15 cellular contexts compared by ENCODE assay signal in genomic region chr6:11847515-11848244, GRCh38.
A peak's percentile ranks its signal among the peaks of the same experiment; 100 is the strongest.
DNase-seq lines count a peak whose midpoint lies in the region; ATAC-seq and TF ChIP-seq lines count a peak whose summit lies in the region.
"Had no signal": no experiment of that assay in that cellular context is flagged by ENCODE, and none has a peak within 500 bp of the region (broad histone marks: within the 10 kb centered on the region; RNA-seq: fewer than 3 reads in every experiment).

No MANE protein-coding gene starts in this region.

- H3K79me1 ChIP-seq in IMR-90 (ENCODE audit: low read depth in 1 of 2, low read length in 2 of 2), result no peaks in the 10 kb centered on the region

- TF ChIP-seq CTCF in IMR-90 (conservative IDR thresholded peaks at IDR 0.05; ENCODE audit: low read depth, low read length), result no peak
- no peak for TF ChIP-seq CTCF in brain microvascular endothelial cell (IDR thresholded peaks at IDR 0.05; ENCODE audit: low read depth, low read length, missing control alignments)

- no peak overlapping the region for H2BK15ac ChIP-seq in IMR-90 (ENCODE audit: low read depth, low read length)

- H2BK120ac ChIP-seq in IMR-90 (ENCODE audit: low read depth, low read length), result peak overlapping the region; percentile 1; the same call in 1 of the 2 replicates

- no peak overlapping the region for H3K4me3 Mint-ChIP-seq in activated CD8-positive, alpha-beta T cell treated with anti-CD3 and anti-CD28 coated beads, Interleukin-2, amount 10 ng/mL, durations not matched to agents 7 days and 5 days

- CTCF ChIA-PET in IMR-90 (lab: Yijun Ruan, JAX), result no interaction called here
- CTCF ChIA-PET in activated CD8-positive, alpha-beta T cell treated with anti-CD3 and anti-CD28 coated beads, Interleukin-2, amount 10 ng/mL, durations not matched to agents 7 days and 5 days (lab: Charles Lee), result no interaction called here

- dilution Hi-C loops in IMR-90 (cut with HindIII; ENCODE audit: low sequenced_read_pairs, unreplicated experiment), result no loop called here

- H3K9ac ChIP-seq in IMR-90 (ENCODE audit: low read depth, low read length), result no peak overlapping the region
- H3K9ac ChIP-seq: BLaER1 had no signal

- no peak overlapping the region for H3K27ac ChIP-seq in IMR-90 (ENCODE audit: insufficient read depth, low read length)
- H3K27ac ChIP-seq in brain microvascular endothelial cell, result peak overlapping the region; percentile 79
- H3K27ac ChIP-seq: BLaER1 had no signal

- H2AFZ ChIP-seq in IMR-90 (replicated peaks; ENCODE audit: low read length, poor library complexity), result no peak overlapping the region

- peak overlapping the region; percentile 26; the same call in 1 of the 2 replicates for H2BK20ac ChIP-seq in IMR-90 (ENCODE audit: low read depth, low read length)

- H3K9me3 Mint-ChIP-seq in activated CD8-positive, alpha-beta T cell treated with anti-CD3 and anti-CD28 coated beads, Interleukin-2, amount 10 ng/mL, durations not matched to agents 7 days and 5 days (ENCODE audit: insufficient read depth), result no peaks in the 10 kb centered on the region

- no peak overlapping the region for H3K23ac ChIP-seq in IMR-90 (ENCODE audit: low read depth, low read length)

- no peaks in the 10 kb centered on the region for H3K27me3 Mint-ChIP-seq in activated CD8-positive, alpha-beta T cell treated with anti-CD3 and anti-CD28 coated beads, Interleukin-2, amount 10 ng/mL, durations not matched to agents 7 days and 5 days (ENCODE audit: low read depth)

- H4K91ac ChIP-seq in IMR-90 (ENCODE audit: insufficient read depth, low read depth, low read length), result no peak overlapping the region

- peaks cover 7% of the 10 kb centered on the region for H3K4me1 ChIP-seq in IMR-90 (ENCODE audit: control insufficient read depth, insufficient read depth, low read length)

- TF ChIP-seq POLR2A in IMR-90 (IDR thresholded peaks at IDR 0.05; ENCODE audit: low read depth, low read length), result no peak

- no peaks in the 10 kb centered on the region for H3K36me3 ChIP-seq in IMR-90 (ENCODE audit: control insufficient read depth, insufficient read depth, low read length)
- no peaks in the 10 kb centered on the region for H3K36me3 ChIP-seq in brain microvascular endothelial cell (replicated peaks)
- H3K36me3 ChIP-seq: BLaER1 had no signal

- POLR2A ChIA-PET in IMR-90 (lab: Charles Lee; ENCODE audit: unreplicated experiment), result no interaction called here
- POLR2A ChIA-PET in activated CD8-positive, alpha-beta T cell treated with anti-CD3 and anti-CD28 coated beads, Interleukin-2, amount 10 ng/mL, durations not matched to agents 7 days and 5 days (lab: Charles Lee), result interaction anchor here (0.7 kb wide), 1 partner anchor 170 kb away, joined by 3 read pairs; no protein-coding TSS in a partner anchor

- H3K4me3 ChIP-seq in IMR-90 (ENCODE audit: insufficient read depth, low read depth, low read length), result no peak overlapping the region
- no peak overlapping the region for H3K4me3 ChIP-seq in brain microvascular endothelial cell (ENCODE audit: low read depth, low read length)
- H3K4me3 ChIP-seq: BLaER1 had no signal

- ATAC-seq in IMR-90 (ENCODE audit: low read depth), result no peak
- ATAC-seq in activated CD8-positive, alpha-beta T cell treated with anti-CD3 and anti-CD28 coated beads, Interleukin-2, amount 10 ng/mL, durations not matched to agents 7 days and 5 days, result no peak
- no peak for ATAC-seq in GM19035 (IDR thresholded peaks at IDR 0.05; ENCODE audit: unreplicated experiment)
- no peak for ATAC-seq in GM19463 (IDR thresholded peaks at IDR 0.05; ENCODE audit: unreplicated experiment)
- ATAC-seq: HCT116 had no signal

- peak overlapping the region; percentile 56; the same call in 1 of the 2 replicates for H3K56ac ChIP-seq in IMR-90 (ENCODE audit: extremely low read depth, insufficient read depth, low read length)

- peak; percentile 41 for DNase-seq in IMR-90
- peak; percentile 89 for DNase-seq in brain microvascular endothelial cell
- peak; percentile 80 for DNase-seq in iris pigment epithelial cell (ENCODE audit: low read depth)
- DNase-seq in activated CD8-positive, alpha-beta T cell treated with anti-CD3 and anti-CD28 coated beads, Interleukin-2, amount 10 ng/mL, durations not matched to agents 7 days and 5 days, result no peak
- no peak for DNase-seq in UCSD-AML1 (lab: John Stamatoyannopoulos, UW; ENCODE audit: unreplicated experiment)
- DNase-seq: NCI-H1092; NCI-H2107; NCI-H69; NK-92 treated with Interleukin-12 subunit alpha and Interleukin-12 subunit beta, amount 100 ng/mL, for 24 hours; OCI-M1; RPMI8226 had no signal

- in situ Hi-C loops in IMR-90 (cut with MboI; ENCODE audit: low sequenced_read_pairs), result no loop called here
- in situ Hi-C loops in brain microvascular endothelial cell (cut with HindIII; ENCODE audit: low pct_ligation_motif_present, low sequenced_read_pairs), result no loop called here

- peak overlapping the region; percentile 14; the same call in 1 of the 2 replicates for H3K14ac ChIP-seq in IMR-90 (replicated peaks; ENCODE audit: low read depth, low read length)

- TF ChIP-seq RAD21 in IMR-90 (IDR thresholded peaks at IDR 0.05; ENCODE audit: low read length), result no peak

- BruUV-seq in IMR-90 (replicated peaks; lab: Mats Ljungman, UMichigan), result no TSS peak

- 0 out of 2 replicates have a peak, but pooled peaks cover 3% of the 10 kb centered on the region for H3K9me1 ChIP-seq in IMR-90 (ENCODE audit: insufficient read depth, low read length)

- H2AK9ac ChIP-seq in IMR-90 (replicated peaks; ENCODE audit: low read depth, low read length, poor library complexity), result no peak overlapping the region

- H3K27ac Mint-ChIP-seq in activated CD8-positive, alpha-beta T cell treated with anti-CD3 and anti-CD28 coated beads, Interleukin-2, amount 10 ng/mL, durations not matched to agents 7 days and 5 days, result no peak overlapping the region

- no peaks in the 10 kb centered on the region for H4K20me1 ChIP-seq in IMR-90 (ENCODE audit: insufficient read depth, low read length)
- H4K20me1 ChIP-seq: BLaER1 had no signal

- no peak overlapping the region; the same call in 1 of the 2 replicates for H3K4ac ChIP-seq in IMR-90 (ENCODE audit: low read depth, low read length)

- no peak overlapping the region for H2BK5ac ChIP-seq in IMR-90 (ENCODE audit: low read depth, low read length, poor library complexity, severe bottlenecking)

- no peak overlapping the region for H2AK5ac ChIP-seq in IMR-90 (ENCODE audit: low read depth, low read length)

- no peak overlapping the region for H3K4me2 ChIP-seq in IMR-90 (ENCODE audit: low read depth, low read length)
- H3K4me2 ChIP-seq: BLaER1 had no signal

- WGBS in IMR-90 (ENCODE audit: extremely low coverage in 2 of 2, insufficient read length in 1 of 2), 2 experiments, result 100% methylated on average over 4 of the region's 6 CpGs; no CpG with 5 or more reads in 1 of the 2 experiments

- no peaks in the 10 kb centered on the region for H3K9me3 ChIP-seq in IMR-90 (ENCODE audit: control insufficient read depth, insufficient read depth, low read length)

- intact Hi-C loops in IMR-90 (cut with micrococcal nuclease), result loop anchor here (5.0 kb wide), 1 partner anchor 75 kb away; no protein-coding TSS in a partner anchor

- no peak overlapping the region for H4K5ac ChIP-seq in IMR-90 (ENCODE audit: low read depth, low read length)

- H3K27me3 ChIP-seq in IMR-90 (ENCODE audit: control insufficient read depth, insufficient read depth, low read length) (no peaks in the 10 kb centered on the region), brain microvascular endothelial cell (replicated peaks) (no peaks in the 10 kb centered on the region)
- H3K27me3 ChIP-seq: BLaER1 had no signal

- no peaks in the 10 kb centered on the region for H3K36me3 Mint-ChIP-seq in activated CD8-positive, alpha-beta T cell treated with anti-CD3 and anti-CD28 coated beads, Interleukin-2, amount 10 ng/mL, durations not matched to agents 7 days and 5 days (ENCODE audit: low read depth)

- no peaks in the 10 kb centered on the region for H3K4me1 Mint-ChIP-seq in activated CD8-positive, alpha-beta T cell treated with anti-CD3 and anti-CD28 coated beads, Interleukin-2, amount 10 ng/mL, durations not matched to agents 7 days and 5 days (ENCODE audit: low read depth)

- H4K8ac ChIP-seq in IMR-90 (ENCODE audit: low read depth in 2 of 2, low read length in 2 of 2), result peak overlapping the region in 1 of 2 experiments; percentile 21; a peak in 1 of 4 replicates

- H3K18ac ChIP-seq in IMR-90 (ENCODE audit: low read depth, low read length), result peak overlapping the region; percentile 66; the same call in 1 of the 2 replicates

TF ChIP-seq in IMR-90, 13 proteins besides CTCF, POLR2A, EP300 and RAD21 (continues in another document):
- TF ChIP-seq USF2 (IDR thresholded peaks at IDR 0.05; ENCODE audit: low read depth, low read length) (no peak), MXI1 (IDR thresholded peaks at IDR 0.05; ENCODE audit: borderline replicate concordance, low read depth, low read length) (no peak), MAZ (IDR thresholded peaks at IDR 0.05; ENCODE audit: borderline replicate concordance, low read depth, low read length) (no peak), MAFK (IDR thresholded peaks at IDR 0.05; ENCODE audit: low read depth, low read length) (no peak), CEBPB (IDR thresholded peaks at IDR 0.05; ENCODE audit: low read depth, low read length) (no peak), NFE2L2 (IDR thresholded peaks at IDR 0.05; ENCODE audit: low read depth, low read length) (no peak), RFX5 (IDR thresholded peaks at IDR 0.05; ENCODE audit: low read depth, low read length) (no peak), SMC3 (IDR thresholded peaks at IDR 0.05; ENCODE audit: low read depth, low read length) (no peak), ELK1 (IDR thresholded peaks at IDR 0.05; ENCODE audit: borderline replicate concordance, low read depth, low read length) (no peak), RCOR1 (IDR thresholded peaks at IDR 0.05; ENCODE audit: insufficient replicate concordance, low read length) (no peak), CHD1 (IDR thresholded peaks at IDR 0.05; ENCODE audit: low read depth, low read length) (no peak)

Comparison
In these comparisons a context has a peak if more than half of its experiments do, and no peak if none do; other contexts are left out.
1. DNase-seq: peak in IMR-90 (single experiment), brain microvascular endothelial cell (single experiment) and iris pigment epithelial cell (single experiment); none in activated CD8-positive, alpha-beta T cell treated with anti-CD3 and anti-CD28 coated beads, Interleukin-2, amount 10 ng/mL, durations not matched to agents 7 days and 5 days (single experiment) and UCSD-AML1 (single experiment).